Comparison of ENCODE assay signal across 1 cellular context in the genomic region with DNA sequence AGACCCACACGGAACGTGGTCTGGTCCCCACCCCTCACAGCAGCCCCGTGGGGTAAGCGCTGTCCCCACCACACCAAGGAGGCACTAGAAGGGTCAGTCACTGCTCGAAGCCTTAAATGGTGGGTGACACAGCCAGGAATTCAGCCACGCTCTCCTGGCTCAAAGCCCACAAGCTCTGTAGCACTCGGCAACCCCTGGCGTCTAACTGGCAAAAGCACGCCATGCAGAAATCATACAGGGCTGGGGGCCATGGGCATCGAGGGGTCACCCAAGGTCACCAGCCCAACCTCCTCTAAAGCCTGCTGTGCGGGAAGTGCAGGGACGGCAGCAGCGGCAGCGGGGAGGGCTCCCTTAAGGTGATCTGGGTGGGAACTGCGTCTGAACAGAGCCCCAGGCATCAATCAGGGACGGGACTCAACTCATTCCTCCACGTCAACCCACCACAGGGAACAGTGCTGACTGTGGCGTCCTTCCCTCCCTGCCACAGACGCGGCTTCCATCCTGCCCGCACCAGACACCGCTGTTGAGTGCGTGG.
TF ChIP-seq lines count a peak whose summit lies in the region.

No MANE protein-coding gene starts in this region.

TF ChIP-seq in WTC11, 78 proteins besides CTCF, POLR2A, EP300 and RAD21 (continued from another document):
- TF ChIP-seq, protein P1, sequence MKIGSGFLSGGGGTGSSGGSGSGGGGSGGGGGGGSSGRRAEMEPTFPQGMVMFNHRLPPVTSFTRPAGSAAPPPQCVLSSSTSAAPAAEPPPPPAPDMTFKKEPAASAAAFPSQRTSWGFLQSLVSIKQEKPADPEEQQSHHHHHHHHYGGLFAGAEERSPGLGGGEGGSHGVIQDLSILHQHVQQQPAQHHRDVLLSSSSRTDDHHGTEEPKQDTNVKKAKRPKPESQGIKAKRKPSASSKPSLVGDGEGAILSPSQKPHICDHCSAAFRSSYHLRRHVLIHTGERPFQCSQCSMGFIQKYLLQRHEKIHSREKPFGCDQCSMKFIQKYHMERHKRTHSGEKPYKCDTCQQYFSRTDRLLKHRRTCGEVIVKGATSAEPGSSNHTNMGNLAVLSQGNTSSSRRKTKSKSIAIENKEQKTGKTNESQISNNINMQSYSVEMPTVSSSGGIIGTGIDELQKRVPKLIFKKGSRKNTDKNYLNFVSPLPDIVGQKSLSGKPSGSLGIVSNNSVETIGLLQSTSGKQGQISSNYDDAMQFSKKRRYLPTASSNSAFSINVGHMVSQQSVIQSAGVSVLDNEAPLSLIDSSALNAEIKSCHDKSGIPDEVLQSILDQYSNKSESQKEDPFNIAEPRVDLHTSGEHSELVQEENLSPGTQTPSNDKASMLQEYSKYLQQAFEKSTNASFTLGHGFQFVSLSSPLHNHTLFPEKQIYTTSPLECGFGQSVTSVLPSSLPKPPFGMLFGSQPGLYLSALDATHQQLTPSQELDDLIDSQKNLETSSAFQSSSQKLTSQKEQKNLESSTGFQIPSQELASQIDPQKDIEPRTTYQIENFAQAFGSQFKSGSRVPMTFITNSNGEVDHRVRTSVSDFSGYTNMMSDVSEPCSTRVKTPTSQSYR (CRISPR knock-in tag; IDR thresholded peaks at IDR 0.05): no peak
TF ChIP-seq in WTC11: peak in this region for 0.
